ENCODE assay signal across 22 cellular contexts in the genomic region with DNA sequence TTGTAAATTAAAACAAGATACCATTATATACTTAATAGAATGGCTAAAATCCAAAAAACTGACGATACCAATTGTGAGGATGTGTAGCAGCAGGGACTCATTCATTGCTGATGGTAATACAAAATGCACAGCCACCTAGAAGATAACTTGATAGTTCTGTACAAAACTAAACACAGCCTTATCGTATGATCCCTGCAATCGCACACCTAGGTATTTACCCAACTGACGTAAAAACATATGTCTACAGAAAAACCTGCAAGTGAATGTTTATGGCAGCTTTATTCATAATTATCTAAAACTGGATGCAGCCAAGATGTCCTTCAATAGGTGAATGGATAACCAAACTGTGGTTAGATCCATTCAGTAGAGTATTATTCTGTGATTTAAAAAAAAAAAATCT. TPM values are rescaled to one million over a fixed set of nuclear protein-coding genes. Genes with fewer than 3 reads are reported as not detected.
DNase-seq lines count a peak whose midpoint lies in the region; ATAC-seq, FAIRE-seq and TF ChIP-seq lines count a peak whose summit lies in the region.
"Had no signal": no experiment of that assay in that cellular context is flagged by ENCODE, and none has a peak within 500 bp of the region (broad histone marks: within the 10 kb centered on the region; RNA-seq: fewer than 3 reads in every experiment).

No MANE protein-coding gene starts in this region.

- H3K4me2 ChIP-seq in A549 (peak overlapping the region; percentile 54), GM23338 (no peak overlapping the region)
- H3K4me2 ChIP-seq: BLaER1 treated with 17β-estradiol and CSF1 and Interleukin-3, amounts not matched to agents 10 nM and 100 nM had no signal

- TF ChIP-seq RAD21 in A549 (conservative IDR thresholded peaks at IDR 0.05 in 1 of 2, IDR thresholded peaks at IDR 0.05 in 1 of 2), result no peak

- peaks cover 8% of the 10 kb centered on the region for H4K20me1 ChIP-seq in GM23338 (replicated peaks; ENCODE audit: insufficient read depth)

- H3K27me3 ChIP-seq in GM23338 (ENCODE audit: insufficient read depth), result no peaks in the 10 kb centered on the region
- no peaks in the 10 kb centered on the region for H3K27me3 ChIP-seq in psoas muscle (ENCODE audit: insufficient read depth in 3 of 3, low read length in 2 of 3)
- H3K27me3 ChIP-seq: BLaER1 treated with 17β-estradiol and CSF1 and Interleukin-3, amounts not matched to agents 10 nM and 100 nM had no signal

- POLR2A ChIA-PET in A549 (lab: Yijun Ruan, JAX), result no interaction called here

- no peak for DNase-seq in A549 (ENCODE audit: low read depth in 1 of 2, low spot score in 1 of 2)
- no peak for DNase-seq in GM23338 (ENCODE audit: low spot score)
- no peak for DNase-seq in glutamatergic neuron
- DNase-seq in psoas muscle, result no peak
- DNase-seq in NAMALWA (ENCODE audit: low spot score), result no peak
- no peak for DNase-seq in SHP77 treated with DMSO at 0.1 percent for 48 hours (lab: John Stamatoyannopoulos, UW)
- DNase-seq: Caco-2; CD4-positive, alpha-beta memory T cell; GDM1; H9; KG1; NCI-H1105; NCI-H146; NCI-H2029; NCI-H510A treated with DMSO at 0.1 percent for 48 hours; NCI-H748 treated with DMSO at 0.1 percent for 48 hours; NK-92 treated with Interleukin-12 subunit alpha and Interleukin-12 subunit beta, amount 100 ng/mL, for 24 hours; Right ventricle myocardium superior had no signal

- peaks cover 4% of the 10 kb centered on the region for H3K27me3 Mint-ChIP-seq in GM23338 (ENCODE audit: insufficient read depth, low read depth, poor library complexity)
- H3K27me3 Mint-ChIP-seq in glutamatergic neuron (ENCODE audit: unreplicated experiment), result peaks cover 4% of the 10 kb centered on the region

- no peak for TF ChIP-seq EP300 in A549 (IDR thresholded peaks at IDR 0.05)

- no peak overlapping the region for H3K27ac Mint-ChIP-seq in GM23338
- peak overlapping the region; percentile 23 for H3K27ac Mint-ChIP-seq in glutamatergic neuron (ENCODE audit: unreplicated experiment)
- H3K27ac Mint-ChIP-seq: CD4-positive, alpha-beta memory T cell had no signal

- WGBS in A549 (ENCODE audit: missing lambda C conversion rate), result 74% methylated on average over 4 of the region's 4 CpGs
- 51 to 82% (median 61%) methylated on average over 4 of the region's 4 CpGs for WGBS in psoas muscle, 3 donors

- CTCF ChIA-PET in A549 (lab: Yijun Ruan, JAX), result interaction anchor here (0.9 kb wide), 1 partner anchor 19 kb away, joined by 4 read pairs; no protein-coding TSS in a partner anchor

- no peak for ATAC-seq in A549
- ATAC-seq in GM23338, result no peak
- no peak for ATAC-seq in psoas muscle
- ATAC-seq in GM18519 (IDR thresholded peaks at IDR 0.05; ENCODE audit: low FRiP score, unreplicated experiment), result no peak
- ATAC-seq in HG02970 (IDR thresholded peaks at IDR 0.05; ENCODE audit: low FRiP score, unreplicated experiment), result no peak

- H3K9me3 Mint-ChIP-seq in GM23338, result peaks cover 30% of the 10 kb centered on the region
- peaks cover 4% of the 10 kb centered on the region for H3K9me3 Mint-ChIP-seq in glutamatergic neuron (ENCODE audit: unreplicated experiment)

- H3K36me3 Mint-ChIP-seq in GM23338 (ENCODE audit: low read depth), result peaks cover 27% of the 10 kb centered on the region
- peaks cover 19% of the 10 kb centered on the region for H3K36me3 Mint-ChIP-seq in glutamatergic neuron (ENCODE audit: unreplicated experiment)

- no peak for FAIRE-seq in A549 (lab: Jason Lieb, UNC)
- FAIRE-seq: GM18507 had no signal

- H3K4me1 Mint-ChIP-seq in GM23338, result peaks cover 43% of the 10 kb centered on the region
- peaks cover 26% of the 10 kb centered on the region for H3K4me1 Mint-ChIP-seq in glutamatergic neuron (ENCODE audit: low read depth, unreplicated experiment)
- H3K4me1 Mint-ChIP-seq: CD4-positive, alpha-beta memory T cell had no signal

- H3K36me3 ChIP-seq in GM23338 (ENCODE audit: insufficient read depth) (no peaks in the 10 kb centered on the region), psoas muscle (ENCODE audit: insufficient read depth in 1 of 2, low read depth in 1 of 2) (no peaks in the 10 kb centered on the region)

- peaks cover 98% of the 10 kb centered on the region for H3K79me2 ChIP-seq in GM23338 (replicated peaks; ENCODE audit: insufficient read depth)

- H3K4me1 ChIP-seq in A549, result peaks cover 67% of the 10 kb centered on the region
- peaks cover 32% of the 10 kb centered on the region for H3K4me1 ChIP-seq in GM23338 (ENCODE audit: insufficient read depth)
- peaks cover 55% of the 10 kb centered on the region for H3K4me1 ChIP-seq in psoas muscle
- H3K4me1 ChIP-seq: BLaER1 treated with 17β-estradiol and CSF1 and Interleukin-3, amounts not matched to agents 10 nM and 100 nM had no signal

- TF ChIP-seq CTCF in A549 (IDR thresholded peaks at IDR 0.05) (no peak), GM23338 (conservative IDR thresholded peaks at IDR 0.05; ENCODE audit: low read depth in 2 of 2) (no peak), glutamatergic neuron (IDR thresholded peaks at IDR 0.05; ENCODE audit: partially characterized antibody, unreplicated experiment) (no peak), psoas muscle (IDR thresholded peaks at IDR 0.05) (no peak)

- no peak for TF ChIP-seq POLR2A in A549 (IDR thresholded peaks at IDR 0.05; ENCODE audit: low read length)

- no peak overlapping the region for H3K4me3 ChIP-seq in A549
- no peak overlapping the region for H3K4me3 ChIP-seq in GM23338
- no peak overlapping the region for H3K4me3 ChIP-seq in psoas muscle
- H3K4me3 ChIP-seq: BLaER1 treated with 17β-estradiol and CSF1 and Interleukin-3, amounts not matched to agents 10 nM and 100 nM had no signal

- no peaks in the 10 kb centered on the region for H3F3A ChIP-seq in GM23338 (replicated peaks; ENCODE audit: low read depth)

- peak overlapping the region; percentile 55 to 89; a peak in 5 of 6 replicates for H3K27ac ChIP-seq in A549
- H3K27ac ChIP-seq in GM23338 (ENCODE audit: low read depth), result 0 out of 2 replicates have a peak overlapping the region, but pooled peaks have one; percentile 21
- H3K27ac ChIP-seq in psoas muscle, result peak overlapping the region; percentile 94
- H3K27ac ChIP-seq: BLaER1 treated with 17β-estradiol and CSF1 and Interleukin-3, amounts not matched to agents 10 nM and 100 nM had no signal

- intact Hi-C loops in psoas muscle (cut with DNase I), result no loop called here

- peaks cover 23% of the 10 kb centered on the region for H3K9me3 ChIP-seq in A549
- no peaks in the 10 kb centered on the region for H3K9me3 ChIP-seq in psoas muscle

- no peaks in the 10 kb centered on the region for H3K9me2 ChIP-seq in GM23338 (ENCODE audit: insufficient read depth)

- no peak overlapping the region for H2AFZ ChIP-seq in GM23338

- H3K4me3 Mint-ChIP-seq in GM23338 (no peak overlapping the region), glutamatergic neuron (ENCODE audit: unreplicated experiment) (no peak overlapping the region)
- H3K4me3 Mint-ChIP-seq: CD4-positive, alpha-beta memory T cell; H9 had no signal

TF ChIP-seq in A549, 52 proteins besides CTCF, POLR2A, EP300 and RAD21 (continues in another document):
- TF ChIP-seq EHMT2 (IDR thresholded peaks at IDR 0.05; ENCODE audit: low read depth) (no peak), MAFK (IDR thresholded peaks at IDR 0.05; ENCODE audit: partially characterized antibody) (no peak), CHD2 (IDR thresholded peaks at IDR 0.05; ENCODE audit: low read length, partially characterized antibody) (no peak), JUNB (IDR thresholded peaks at IDR 0.05) (no peak), EHF (CRISPR knock-in tag; IDR thresholded peaks at IDR 0.05) (no peak), HEYL (CRISPR knock-in tag; IDR thresholded peaks at IDR 0.05) (no peak), HOXB5 (CRISPR knock-in tag; IDR thresholded peaks at IDR 0.05) (no peak)

RNA-seq across cellular contexts. Expression of a gene that starts 45.5 kb away (rescaled TPM):
- polyA plus RNA-seq in A549 (2011; rRNA removed), result 107 and 119 TPM in 2 replicates
- polyA plus RNA-seq in A549 (2012; cell fraction: cytosol; rRNA removed), result 46.3 and 54.9 TPM in 2 replicates
- 250 and 339 TPM in 2 replicates for polyA plus RNA-seq in A549 (2012; cell fraction: nucleus; rRNA removed)
- polyA plus RNA-seq in A549 (2017; fragmentation: RNase III; extraction: RNeasy Plus Mini Kit Qiagen cat#74134 plus additional on column Dnase treatment), result 30.0 to 40.3 TPM (median 35.3 TPM) in 3 replicates
- 132 and 139 TPM in 2 replicates for polyA minus RNA-seq in A549 (2011; rRNA and poly(A)+ RNA removed)
- total RNA-seq in GM23338 (2014; rRNA removed; shearing (Covaris generic)), result 36.9 and 39.5 TPM in 2 replicates
- 15.5 and 18.0 TPM in 2 replicates for polyA plus RNA-seq in GM23338 (2016; fragmentation: Nextera tagmentation; extraction: Ambion mirVana)
- total RNA-seq in glutamatergic neuron (ENCODE audit: unreplicated experiment), result 14.6 TPM
- total RNA-seq in psoas muscle, result 100 to 1,000 TPM in 1 of 4 donors, 10 to 100 TPM in 2, 1 to 10 TPM in 1; 8.7 to 163 (median 57.0) TPM
- 10 to 100 TPM; 11.3 to 64.5 (median 50.4) TPM for polyA plus RNA-seq in psoas muscle

Comparison
In these comparisons a context has a peak if more than half of its experiments do, and no peak if none do; other contexts are left out.
1. H3K27ac ChIP-seq: peak in every context shown above with its lines; median percentile 94 in psoas muscle; 72 in A549; 21 in GM23338.